ENCODE assay signal across 8 cellular contexts in the genomic region with DNA sequence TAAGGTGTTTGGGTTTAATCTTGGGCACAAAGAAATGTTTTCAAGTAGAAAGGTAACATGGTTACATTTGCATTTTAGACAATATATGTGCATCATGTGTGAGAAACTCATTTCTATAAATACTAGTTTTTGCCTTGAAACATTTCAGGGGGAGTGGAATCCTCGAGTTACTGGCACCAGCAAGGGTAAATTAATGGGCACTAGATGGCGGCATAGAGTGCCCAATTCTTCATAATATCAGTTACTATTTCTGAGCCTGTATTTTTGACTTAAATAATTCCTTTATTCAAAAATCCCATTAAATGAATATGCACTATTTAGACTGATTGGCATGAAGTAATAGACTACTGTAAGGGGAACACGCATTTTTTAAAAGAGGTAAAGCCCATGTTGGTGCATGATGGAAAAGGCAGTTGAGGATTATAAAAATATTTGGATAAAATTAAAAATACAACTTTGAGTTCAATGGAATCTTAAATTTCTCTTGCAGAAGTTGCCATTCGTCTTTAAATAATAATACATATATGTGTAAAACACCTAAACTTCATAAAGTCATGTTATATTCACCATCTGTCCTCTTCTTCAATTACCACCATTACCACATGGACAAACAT.
DNase-seq lines count a peak whose midpoint lies in the region; ATAC-seq and TF ChIP-seq lines count a peak whose summit lies in the region.

No MANE protein-coding gene starts in this region.

- no peaks in the 10 kb centered on the region for H3K36me3 ChIP-seq in heart left ventricle
- no peaks in the 10 kb centered on the region for H3K36me3 ChIP-seq in uterus

- H3K4me3 ChIP-seq in heart left ventricle: no peak overlapping the region
- no peak overlapping the region for H3K4me3 ChIP-seq in uterus

- TF ChIP-seq POLR2A in heart left ventricle (IDR thresholded peaks at IDR 0.05) (no peak), uterus (IDR thresholded peaks at IDR 0.05) (no peak)

- H3K27ac ChIP-seq in heart left ventricle (no peak overlapping the region), uterus (no peak overlapping the region)

- DNase-seq in heart left ventricle: peak in 2 of 5 donors; percentile 8 to 26
- DNase-seq in cardiac septum (ENCODE audit: low spot score): no peak
- DNase-seq in HuH-7 (ENCODE audit: low spot score): peak; percentile 35
- DNase-seq in T follicular helper cell (ENCODE audit: low read depth): peak; percentile 21
- peak; percentile 27 to 63 for DNase-seq in dermis microvascular lymphatic vessel endothelial cell (ENCODE audit: low read depth in 2 of 2)
- DNase-seq in mucosa of gallbladder (ENCODE audit: low spot score): peak; percentile 32
- DNase-seq in uterus: peak in 1 of 2 donors; percentile 21
- DNase-seq in NCI-H774 (lab: John Stamatoyannopoulos, UW): no peak

- H3K4me1 ChIP-seq in heart left ventricle: peaks cover 0 to 23% (median 4%) of the 10 kb centered on the region in 12 donors
- H3K4me1 ChIP-seq in uterus: no peaks in the 10 kb centered on the region

- no peaks in the 10 kb centered on the region for H3K27me3 ChIP-seq in heart left ventricle
- H3K27me3 ChIP-seq in uterus: no peaks in the 10 kb centered on the region

- peaks cover 0 to under 1% (median 0%) of the 10 kb centered on the region in 12 donors for H3K9me3 ChIP-seq in heart left ventricle
- H3K9me3 ChIP-seq in uterus: no peaks in the 10 kb centered on the region

- peak in 1 of 4 donors; percentile 41 for ATAC-seq in heart left ventricle

- 41 to 50% (median 44%) methylated on average over 4 of the region's 4 CpGs for WGBS in heart left ventricle, 4 donors

- intact Hi-C loops in heart left ventricle (cut with DNase I): loop anchor here in 4 of 10 donors (5.0 to 10.0 kb wide), 4 partner anchors 52 to 652 kb away; partner anchors contain the start of gene ZBTB20 (in 1 of the 4)
- intact Hi-C loops in cardiac septum (cut with DNase I): loop anchor here (5.0 to 10.0 kb wide), 2 partner anchors 52 to 124 kb away; no protein-coding TSS in a partner anchor
- intact Hi-C loops in uterus (cut with DNase I; ENCODE audit: low total_unique reads): no loop called here

- TF ChIP-seq CTCF in heart left ventricle (IDR thresholded peaks at IDR 0.05) (peak; percentile 41 to 72 (median 61)), uterus (IDR thresholded peaks at IDR 0.05) (peak; percentile 25 to 45 (median 35))

Comparison
In these comparisons a context has a peak if more than half of its experiments do, and no peak if none do; other contexts are left out.
1. DNase-seq: peak in HuH-7 (single experiment), T follicular helper cell (single experiment), dermis microvascular lymphatic vessel endothelial cell (2 of 2) and mucosa of gallbladder (single experiment); none in cardiac septum (single experiment) and NCI-H774 (single experiment).